In the genomic region with DNA sequence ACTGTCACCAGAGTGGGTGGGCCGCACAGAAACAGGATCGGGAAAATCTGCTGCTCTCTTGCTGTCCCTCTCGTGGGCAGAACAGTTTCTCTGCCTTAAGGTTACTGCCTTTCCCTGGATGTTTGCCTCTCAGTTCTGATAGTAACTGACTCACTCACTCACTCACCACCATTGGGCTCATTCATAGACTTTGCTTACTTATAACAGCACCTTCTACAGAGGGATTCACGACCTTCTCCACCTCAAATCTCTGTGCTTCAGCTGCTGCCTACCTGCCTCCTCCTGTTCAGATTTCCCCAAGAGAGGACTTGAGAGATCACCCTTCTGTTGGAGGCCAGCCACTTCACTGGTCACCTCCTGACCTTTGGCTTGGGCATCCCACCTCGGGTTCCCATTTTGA, we compare ENCODE assay signal across 1 cellular context.
TF ChIP-seq lines count a peak whose summit lies in the region.

No MANE protein-coding gene starts in this region.

TF ChIP-seq in H1, 55 proteins besides CTCF, POLR2A, EP300 and RAD21:
- TF ChIP-seq HDAC6 (IDR thresholded peaks at IDR 0.05; ENCODE audit: low read depth, low read length) (no peak), CTBP2 (IDR thresholded peaks at IDR 0.05; ENCODE audit: borderline replicate concordance, insufficient read depth, insufficient read length, low read length) (no peak), CREB1 (IDR thresholded peaks at IDR 0.05) (no peak), TAF1 (IDR thresholded peaks at IDR 0.05; ENCODE audit: low read depth, low read length) (no peak), NRF1 (IDR thresholded peaks at IDR 0.05; ENCODE audit: low read depth, low read length) (no peak), CBX5 (IDR thresholded peaks at IDR 0.05; ENCODE audit: low read depth, low read length) (no peak), RFX5 (IDR thresholded peaks at IDR 0.05; ENCODE audit: borderline replicate concordance, low read depth, low read length) (no peak), MAFK (IDR thresholded peaks at IDR 0.05; ENCODE audit: low read depth, low read length) (no peak)
